ENCODE assay signal across 8 cellular contexts in the genomic region with DNA sequence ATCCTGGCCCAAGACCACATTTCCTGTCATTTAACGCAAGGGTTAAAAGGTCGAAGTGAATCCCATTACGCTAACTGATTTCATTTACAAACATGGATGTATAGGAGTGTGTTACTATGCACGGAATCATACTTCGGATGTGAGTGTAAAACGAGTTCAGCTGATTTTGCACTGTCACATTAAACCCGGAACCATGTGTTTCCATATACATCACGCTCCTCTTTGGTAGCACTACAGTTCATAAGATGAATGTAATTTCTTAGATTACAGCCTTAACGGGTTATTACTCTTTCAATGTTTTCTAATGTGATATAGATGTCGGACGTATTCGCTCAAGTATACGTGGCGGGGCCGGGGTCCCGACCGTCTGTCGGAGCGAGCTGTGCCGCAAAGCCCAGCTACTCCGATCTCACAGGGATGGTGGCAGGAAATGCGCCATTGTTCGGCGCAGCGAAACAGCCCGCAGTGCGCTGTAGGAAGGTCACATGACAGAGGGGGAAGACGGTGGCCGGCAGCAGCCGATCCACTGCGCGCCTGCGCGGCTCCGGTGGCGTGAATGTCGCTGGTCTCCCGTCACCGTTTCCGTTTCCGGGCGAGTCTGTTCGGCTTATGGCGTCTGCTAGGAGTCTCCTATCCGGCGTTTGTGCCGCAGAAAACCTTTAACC.
DNase-seq lines count a peak whose midpoint lies in the region; ATAC-seq and TF ChIP-seq lines count a peak whose summit lies in the region.

No MANE protein-coding gene starts in this region.

- 52% methylated on average over 47 of the region's 47 CpGs for WGBS in hepatocyte (ENCODE audit: low lambda C conversion rate, missing lambda C conversion rate)

- peak overlapping the region; percentile 90 for H3K4me3 Mint-ChIP-seq in T-helper 2 cell treated with Interferon-gamma antibody and Interleukin-4, amounts not matched to agents 5 μg/mL and 100 μg/mL, for 36 hours

- peaks cover 3% of the 10 kb centered on the region for H3K4me1 Mint-ChIP-seq in T-helper 2 cell treated with Interferon-gamma antibody and Interleukin-4, amounts not matched to agents 5 μg/mL and 100 μg/mL, for 36 hours (ENCODE audit: low read depth)

- no peaks in the 10 kb centered on the region for H3K9me2 ChIP-seq in hepatocyte (replicated peaks; ENCODE audit: insufficient read depth)

- H3K27ac ChIP-seq in hepatocyte = peak overlapping the region; percentile 91
- peak overlapping the region; percentile 69 for H3K27ac ChIP-seq in rectal smooth muscle tissue (ENCODE audit: low read depth, low read length)
- no peak overlapping the region for H3K27ac ChIP-seq in upper lobe of right lung

- H3K4me3 ChIP-seq in hepatocyte = peak overlapping the region; percentile 27
- H3K4me3 ChIP-seq in rectal smooth muscle tissue (ENCODE audit: low read length) = peak overlapping the region; percentile 57
- H3K4me3 ChIP-seq in upper lobe of right lung = peak overlapping the region; percentile 46

- TF ChIP-seq CTCF in hepatocyte (IDR thresholded peaks at IDR 0.05; ENCODE audit: poor library complexity) (no peak), upper lobe of right lung (IDR thresholded peaks at IDR 0.05) (no peak)

- H3K27me3 Mint-ChIP-seq in T-helper 2 cell treated with Interferon-gamma antibody and Interleukin-4, amounts not matched to agents 5 μg/mL and 100 μg/mL, for 36 hours (ENCODE audit: low read depth) = no peaks in the 10 kb centered on the region

- H3K9me3 ChIP-seq in hepatocyte (ENCODE audit: low read depth) = no peaks in the 10 kb centered on the region
- H3K9me3 ChIP-seq in upper lobe of right lung = no peaks in the 10 kb centered on the region

- peak overlapping the region; percentile 56 for H2AFZ ChIP-seq in hepatocyte

- peak; percentile 56 for DNase-seq in T-helper 2 cell treated with Interferon-gamma antibody and Interleukin-4, amounts not matched to agents 5 μg/mL and 100 μg/mL, for 36 hours (ENCODE audit: low spot score)
- peak; percentile 93 for DNase-seq in astrocyte of the hippocampus (ENCODE audit: low read depth, low spot score)
- DNase-seq in hepatocyte (ENCODE audit: low spot score) = peak; percentile 92
- DNase-seq in upper lobe of right lung = peak; percentile 85

- H3K36me3 ChIP-seq in hepatocyte (replicated peaks; ENCODE audit: insufficient read depth, low read depth) (no peaks in the 10 kb centered on the region), rectal smooth muscle tissue (ENCODE audit: control insufficient read depth, insufficient read depth, low read length) (no peaks in the 10 kb centered on the region), upper lobe of right lung (no peaks in the 10 kb centered on the region)

- H3K27ac Mint-ChIP-seq in T-helper 2 cell treated with Interferon-gamma antibody and Interleukin-4, amounts not matched to agents 5 μg/mL and 100 μg/mL, for 36 hours = peak overlapping the region; percentile 89

- peak; percentile 49 for ATAC-seq in GM21367 (IDR thresholded peaks at IDR 0.05; ENCODE audit: unreplicated experiment)
- peak; percentile 93 for ATAC-seq in upper lobe of right lung
- ATAC-seq in HG02970 (IDR thresholded peaks at IDR 0.05; ENCODE audit: low FRiP score, unreplicated experiment) = no peak
- no peak for ATAC-seq in HG02763 (IDR thresholded peaks at IDR 0.05; ENCODE audit: unreplicated experiment)

- H3K9ac ChIP-seq in rectal smooth muscle tissue (ENCODE audit: low read length) = no peak overlapping the region

- H3K4me1 ChIP-seq in hepatocyte (ENCODE audit: insufficient read depth) = no peaks in the 10 kb centered on the region
- no peaks in the 10 kb centered on the region for H3K4me1 ChIP-seq in rectal smooth muscle tissue (ENCODE audit: control insufficient read depth, insufficient read depth, low read length)
- H3K4me1 ChIP-seq in upper lobe of right lung = no peaks in the 10 kb centered on the region

- intact Hi-C loops in upper lobe of right lung (cut with DNase I) = no loop called here

- peaks cover 3% of the 10 kb centered on the region for H3K36me3 Mint-ChIP-seq in T-helper 2 cell treated with Interferon-gamma antibody and Interleukin-4, amounts not matched to agents 5 μg/mL and 100 μg/mL, for 36 hours (ENCODE audit: low read depth)

- H3K9me3 Mint-ChIP-seq in T-helper 2 cell treated with Interferon-gamma antibody and Interleukin-4, amounts not matched to agents 5 μg/mL and 100 μg/mL, for 36 hours = peaks cover 44% of the 10 kb centered on the region

- no peaks in the 10 kb centered on the region for H3K79me2 ChIP-seq in hepatocyte

- peak overlapping the region; percentile 68 for H3K4me2 ChIP-seq in hepatocyte

- H3K27me3 ChIP-seq in hepatocyte (no peaks in the 10 kb centered on the region), rectal smooth muscle tissue (ENCODE audit: control insufficient read depth, insufficient read depth, low read length) (no peaks in the 10 kb centered on the region), upper lobe of right lung (no peaks in the 10 kb centered on the region)

- no peaks in the 10 kb centered on the region for H4K20me1 ChIP-seq in hepatocyte (ENCODE audit: insufficient read depth, poor library complexity, severe bottlenecking)

Comparison
In these comparisons a context has a peak if more than half of its experiments do, and no peak if none do; other contexts are left out.
1. ATAC-seq: peak in GM21367 (single experiment) and upper lobe of right lung (single experiment); none in HG02970 (single experiment) and HG02763 (single experiment).
2. Peak in every context shown above with its lines, with median percentiles within 50 percentile points of each other: DNase-seq and H3K4me3 ChIP-seq.